Comparison of ENCODE assay signal across 21 cellular contexts in the genomic region with DNA sequence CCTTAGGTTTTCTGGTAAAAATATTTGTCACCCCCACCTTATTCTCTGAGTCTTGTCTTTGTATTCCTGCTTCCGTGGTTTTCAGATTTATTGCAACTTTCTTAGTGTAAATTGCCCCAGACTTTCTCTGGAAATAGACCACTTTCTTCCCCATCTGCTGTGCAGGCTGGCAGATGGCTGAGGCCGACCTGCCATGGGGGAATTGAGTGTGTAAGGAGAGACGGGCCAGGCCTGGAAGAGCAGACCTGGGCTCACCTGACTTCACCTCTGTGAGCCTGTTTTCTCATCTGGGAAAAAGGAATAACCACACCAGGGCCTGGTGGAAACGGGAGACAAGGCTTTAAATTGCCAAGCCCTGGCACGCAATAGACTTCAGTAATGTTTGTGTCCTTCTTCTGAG. TPM values are rescaled to one million over a fixed set of nuclear protein-coding genes. Genes with fewer than 3 reads are reported as not detected.
DNase-seq lines count a peak whose midpoint lies in the region; TF ChIP-seq lines count a peak whose summit lies in the region.
"Had no signal": no experiment of that assay in that cellular context is flagged by ENCODE, and none has a peak within 500 bp of the region (broad histone marks: within the 10 kb centered on the region; RNA-seq: fewer than 3 reads in every experiment).

No MANE protein-coding gene starts in this region.

- H3K4me3 ChIP-seq in brain microvascular endothelial cell (ENCODE audit: low read depth, low read length): no peak overlapping the region
- H3K4me3 ChIP-seq: SK-N-MC had no signal

- no peaks in the 10 kb centered on the region for H3K27me3 Mint-ChIP-seq in neural crest cell (ENCODE audit: low read depth)

- H3K36me3 Mint-ChIP-seq in neural crest cell (ENCODE audit: low read depth): no peaks in the 10 kb centered on the region
- H3K36me3 Mint-ChIP-seq: CD8-positive, alpha-beta T cell had no signal

- peaks cover 8% of the 10 kb centered on the region for H3K27me3 ChIP-seq in brain microvascular endothelial cell (replicated peaks)

- H3K27ac Mint-ChIP-seq in neural crest cell (ENCODE audit: unreplicated experiment): peak overlapping the region; percentile 83
- H3K27ac Mint-ChIP-seq: CD8-positive, alpha-beta T cell had no signal

- H3K4me3 Mint-ChIP-seq in neural crest cell: no peak overlapping the region
- H3K4me3 Mint-ChIP-seq: B cell; CD8-positive, alpha-beta T cell had no signal

- in situ Hi-C loops in brain microvascular endothelial cell (cut with HindIII; ENCODE audit: low pct_ligation_motif_present, low sequenced_read_pairs): no loop called here

- no peak overlapping the region for H3K27ac ChIP-seq in brain microvascular endothelial cell
- H3K27ac ChIP-seq: 22Rv1, C4-2B, SK-N-MC had no signal

- peaks cover 25% of the 10 kb centered on the region for H3K4me1 Mint-ChIP-seq in neural crest cell
- H3K4me1 Mint-ChIP-seq: B cell had no signal

- H3K36me3 ChIP-seq in brain microvascular endothelial cell (replicated peaks): no peaks in the 10 kb centered on the region

- H3K9me3 Mint-ChIP-seq in neural crest cell: no peaks in the 10 kb centered on the region
- H3K9me3 Mint-ChIP-seq: CD8-positive, alpha-beta T cell had no signal

- DNase-seq in NCI-H524 (lab: John Stamatoyannopoulos, UW) (peak; percentile 63 to 77), NCI-H524 treated with DMSO at 0.1 percent for 48 hours (lab: John Stamatoyannopoulos, UW) (no peak), NCI-H69 (lab: John Stamatoyannopoulos, UW) (peak; percentile 37), neural crest cell (ENCODE audit: low read depth, low spot score) (no peak), HuH-7.5 (ENCODE audit: low spot score) (no peak), NCI-H2196 treated with DMSO at 0.1 percent for 48 hours (lab: John Stamatoyannopoulos, UW; ENCODE audit: unreplicated experiment) (no peak), brain microvascular endothelial cell (no peak), amniotic stem cell (lab: John Stamatoyannopoulos, UW) (no peak)
- DNase-seq: Caco-2; CD8-positive, alpha-beta T cell; DMS79 treated with DMSO at 0.1 percent for 48 hours; NCI-H1092; NCI-H1436; NCI-H2029; NCI-H510A; NCI-H774; SIG-M5 had no signal

- TF ChIP-seq CTCF in neural crest cell (conservative IDR thresholded peaks at IDR 0.05) (no peak), brain microvascular endothelial cell (IDR thresholded peaks at IDR 0.05; ENCODE audit: low read depth, low read length, missing control alignments) (no peak)

RNA-seq across cellular contexts. Expression of gene ACKR3, which starts 44.9 kb away (rescaled TPM):
- total RNA-seq in neural crest cell: 24.5 and 26.2 TPM in 2 replicates

Comparison
In these comparisons a context has a peak if more than half of its experiments do, and no peak if none do; other contexts are left out.
1. DNase-seq: peak in NCI-H524 (2 of 2) and NCI-H69 (single experiment); none in NCI-H524 treated with DMSO at 0.1 percent for 48 hours (single experiment), neural crest cell (single experiment), HuH-7.5 (single experiment), NCI-H2196 treated with DMSO at 0.1 percent for 48 hours (single experiment), brain microvascular endothelial cell (single experiment) and amniotic stem cell (single experiment).